In genomic region chr15:92954578-92954977, GRCh38 we compare ENCODE assay signal across 10 cellular contexts. TPM values are rescaled to one million over a fixed set of nuclear protein-coding genes. Genes with fewer than 3 reads are reported as not detected.
DNase-seq lines count a peak whose midpoint lies in the region; TF ChIP-seq lines count a peak whose summit lies in the region.
"Had no signal": no experiment of that assay in that cellular context is flagged by ENCODE, and none has a peak within 500 bp of the region (broad histone marks: within the 10 kb centered on the region; RNA-seq: fewer than 3 reads in every experiment).

No MANE protein-coding gene starts in this region.

- no peaks in the 10 kb centered on the region for H3K27me3 Mint-ChIP-seq in neural crest cell (ENCODE audit: low read depth)
- no peaks in the 10 kb centered on the region for H3K27me3 Mint-ChIP-seq in activated naive CD4-positive, alpha-beta T cell treated with anti-CD3 and anti-CD28 coated beads, Interleukin-2, amount 10 ng/mL, durations not matched to agents 7 days and 5 days

- peaks cover 17% of the 10 kb centered on the region for H3K79me2 ChIP-seq in Loucy (ENCODE audit: insufficient read depth, low read length)

- no peak overlapping the region for H3K9ac ChIP-seq in Loucy (ENCODE audit: low read depth, low read length, poor library complexity, severe bottlenecking)
- H3K9ac ChIP-seq: BLaER1 had no signal

- no peaks in the 10 kb centered on the region for H3K4me1 ChIP-seq in Loucy (ENCODE audit: insufficient read depth, low read length, poor library complexity, severe bottlenecking)
- H3K4me1 ChIP-seq: BLaER1 had no signal

- H3K9me3 Mint-ChIP-seq in neural crest cell = peaks cover 7% of the 10 kb centered on the region
- H3K9me3 Mint-ChIP-seq in activated naive CD4-positive, alpha-beta T cell treated with anti-CD3 and anti-CD28 coated beads, Interleukin-2, amount 10 ng/mL, durations not matched to agents 7 days and 5 days = peaks cover 5% of the 10 kb centered on the region

- H3K9me2 ChIP-seq in Loucy (replicated peaks; ENCODE audit: low read depth, low read length) = no peaks in the 10 kb centered on the region

- DNase-seq in NCI-H82 (lab: John Stamatoyannopoulos, UW) (peak; percentile 24), NCI-H82 treated with DMSO at 0.1 percent for 48 hours (lab: John Stamatoyannopoulos, UW; ENCODE audit: unreplicated experiment) (no peak), brain microvascular endothelial cell (no peak), neural crest cell (ENCODE audit: low read depth, low spot score) (no peak), HPDE6-E6E7 (ENCODE audit: extremely low spot score) (no peak), coronary artery (ENCODE audit: low spot score) (no peak)
- no peak for DNase-seq in activated naive CD4-positive, alpha-beta T cell treated with anti-CD3 and anti-CD28 coated beads, Interleukin-2, amount 10 ng/mL, durations not matched to agents 7 days and 5 days
- DNase-seq: Right ventricle myocardium superior had no signal

- H3K36me3 ChIP-seq in Loucy (ENCODE audit: insufficient read depth, low read length) = peaks cover 97% of the 10 kb centered on the region
- H3K36me3 ChIP-seq in brain microvascular endothelial cell (replicated peaks) = peaks cover 91% of the 10 kb centered on the region

- peaks cover 58% of the 10 kb centered on the region for H3K36me3 Mint-ChIP-seq in neural crest cell (ENCODE audit: low read depth)
- H3K36me3 Mint-ChIP-seq in activated naive CD4-positive, alpha-beta T cell treated with anti-CD3 and anti-CD28 coated beads, Interleukin-2, amount 10 ng/mL, durations not matched to agents 7 days and 5 days = peaks cover 83% of the 10 kb centered on the region

- H3K4me2 ChIP-seq in Loucy (ENCODE audit: low read depth, low read length, poor library complexity, severe bottlenecking) = no peak overlapping the region
- H3K4me2 ChIP-seq: BLaER1 had no signal

- no peak overlapping the region for H3K27ac Mint-ChIP-seq in neural crest cell (ENCODE audit: unreplicated experiment)
- H3K27ac Mint-ChIP-seq in activated naive CD4-positive, alpha-beta T cell treated with anti-CD3 and anti-CD28 coated beads, Interleukin-2, amount 10 ng/mL, durations not matched to agents 7 days and 5 days = no peak overlapping the region

- no peak overlapping the region for H2AFZ ChIP-seq in Loucy (ENCODE audit: low read length)

- no peaks in the 10 kb centered on the region; the same call in 1 of the 2 replicates for H3F3A ChIP-seq in Loucy (ENCODE audit: low read depth)

- no peaks in the 10 kb centered on the region for H3K4me1 Mint-ChIP-seq in neural crest cell
- H3K4me1 Mint-ChIP-seq in activated naive CD4-positive, alpha-beta T cell treated with anti-CD3 and anti-CD28 coated beads, Interleukin-2, amount 10 ng/mL, durations not matched to agents 7 days and 5 days = peaks cover 18% of the 10 kb centered on the region

- H3K27ac ChIP-seq in brain microvascular endothelial cell (no peak overlapping the region), coronary artery (no peak overlapping the region)
- H3K27ac ChIP-seq: BLaER1 had no signal

- peaks cover 8% of the 10 kb centered on the region; the same call in 1 of the 2 replicates for H3K9me3 ChIP-seq in Loucy (ENCODE audit: insufficient read depth, low read depth, low read length)

- H4K20me1 ChIP-seq in Loucy (ENCODE audit: insufficient read depth, low read length, poor library complexity, severe bottlenecking) = peaks cover 5% of the 10 kb centered on the region
- H4K20me1 ChIP-seq: BLaER1 had no signal

- no peak overlapping the region for H3K4me3 Mint-ChIP-seq in neural crest cell
- H3K4me3 Mint-ChIP-seq in activated naive CD4-positive, alpha-beta T cell treated with anti-CD3 and anti-CD28 coated beads, Interleukin-2, amount 10 ng/mL, durations not matched to agents 7 days and 5 days = no peak overlapping the region

- peak; percentile 71 for TF ChIP-seq CTCF in Loucy (conservative IDR thresholded peaks at IDR 0.05; ENCODE audit: low read length)
- peak; percentile 57 for TF ChIP-seq CTCF in brain microvascular endothelial cell (IDR thresholded peaks at IDR 0.05; ENCODE audit: low read depth, low read length, missing control alignments)
- peak; percentile 51 for TF ChIP-seq CTCF in neural crest cell (conservative IDR thresholded peaks at IDR 0.05)
- no peak for TF ChIP-seq CTCF in coronary artery (IDR thresholded peaks at IDR 0.05)

- no peak overlapping the region for H3K4me3 ChIP-seq in Loucy (ENCODE audit: low read length, poor library complexity, severe bottlenecking)
- H3K4me3 ChIP-seq in brain microvascular endothelial cell (ENCODE audit: low read depth, low read length) = no peak overlapping the region
- no peak overlapping the region for H3K4me3 ChIP-seq in coronary artery
- H3K4me3 ChIP-seq: BLaER1 had no signal

- no peaks in the 10 kb centered on the region for H3K27me3 ChIP-seq in Loucy (ENCODE audit: insufficient read depth, low read length, poor library complexity, severe bottlenecking)
- no peaks in the 10 kb centered on the region for H3K27me3 ChIP-seq in brain microvascular endothelial cell (replicated peaks)
- H3K27me3 ChIP-seq: BLaER1 had no signal

- CTCF ChIA-PET in activated naive CD4-positive, alpha-beta T cell treated with anti-CD3 and anti-CD28 coated beads, Interleukin-2, amount 10 ng/mL, durations not matched to agents 7 days and 5 days (lab: Charles Lee) = interaction anchor here (1.0 to 1.9 kb wide), 3 partner anchors 15 to 117 kb away, joined by 3 to 8 read pairs (median 3); no protein-coding TSS in a partner anchor

- in situ Hi-C loops in brain microvascular endothelial cell (cut with HindIII; ENCODE audit: low pct_ligation_motif_present, low sequenced_read_pairs) = no loop called here

RNA-seq across cellular contexts. Expression of gene CHD2, which starts 54.5 kb away (rescaled TPM):
- total RNA-seq in neural crest cell = 93.4 and 103 TPM in 2 replicates
